19 cellular contexts compared by ENCODE assay signal in the genomic region with DNA sequence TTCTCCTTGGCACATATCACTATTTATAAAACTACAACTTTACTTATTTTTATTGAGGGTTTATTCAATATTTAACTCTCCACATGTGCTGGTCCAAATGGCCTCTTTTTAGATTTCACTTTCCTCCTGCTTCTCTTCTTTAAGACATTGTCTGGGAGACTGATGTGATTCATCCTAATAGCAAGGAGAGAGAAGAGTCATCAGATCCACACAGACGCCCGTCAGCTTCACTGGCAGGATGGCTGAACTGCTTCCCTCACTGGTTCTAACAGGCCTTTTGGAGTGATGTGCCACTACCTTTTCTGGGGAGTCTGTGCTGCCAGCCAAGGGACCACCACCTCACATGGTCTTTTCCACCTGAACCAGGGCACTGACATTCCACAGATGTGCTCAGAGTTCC. TPM values are rescaled to one million over a fixed set of nuclear protein-coding genes. Genes with fewer than 3 reads are reported as not detected.
DNase-seq lines count a peak whose midpoint lies in the region; TF ChIP-seq lines count a peak whose summit lies in the region.
"Had no signal": no experiment of that assay in that cellular context is flagged by ENCODE, and none has a peak within 500 bp of the region (broad histone marks: within the 10 kb centered on the region; RNA-seq: fewer than 3 reads in every experiment).

No MANE protein-coding gene starts in this region.

- no TSS peak for BruUV-seq in mammary epithelial cell (replicated peaks; lab: Mats Ljungman, UMichigan)
- BruUV-seq in MCF 10A (replicated peaks; lab: Mats Ljungman, UMichigan): no TSS peak

- peaks cover 15% of the 10 kb centered on the region for H3K9me3 Mint-ChIP-seq in MCF 10A (ENCODE audit: unreplicated experiment)
- H3K9me3 Mint-ChIP-seq in activated naive CD4-positive, alpha-beta T cell treated with anti-CD3 and anti-CD28 coated beads, Interleukin-2, amount 10 ng/mL, durations not matched to agents 7 days and 5 days: no peaks in the 10 kb centered on the region
- H3K9me3 Mint-ChIP-seq: CD4-positive, alpha-beta T cell had no signal

- no peak overlapping the region for H3K4me2 ChIP-seq in mammary epithelial cell (ENCODE audit: insufficient read depth, low read depth, low read length)

- H3K27me3 Mint-ChIP-seq in MCF 10A (ENCODE audit: insufficient read depth, unreplicated experiment): peaks cover 42% of the 10 kb centered on the region
- peaks cover 30% of the 10 kb centered on the region for H3K27me3 Mint-ChIP-seq in activated naive CD4-positive, alpha-beta T cell treated with anti-CD3 and anti-CD28 coated beads, Interleukin-2, amount 10 ng/mL, durations not matched to agents 7 days and 5 days

- H4K20me1 ChIP-seq in mammary epithelial cell (ENCODE audit: insufficient read depth, low read length): no peaks in the 10 kb centered on the region

- POLR2A ChIA-PET in MCF 10A (lab: Yijun Ruan, JAX): no interaction called here

- CTCF ChIA-PET in mammary epithelial cell (lab: Charles Lee; ENCODE audit: low non-redundant PET) (no interaction called here), MCF 10A (lab: Yijun Ruan, JAX) (no interaction called here)
- CTCF ChIA-PET in activated naive CD4-positive, alpha-beta T cell treated with anti-CD3 and anti-CD28 coated beads, Interleukin-2, amount 10 ng/mL, durations not matched to agents 7 days and 5 days (lab: Charles Lee): no interaction called here

- no peak overlapping the region for H3K27ac Mint-ChIP-seq in MCF 10A (ENCODE audit: low read depth, unreplicated experiment)
- no peak overlapping the region for H3K27ac Mint-ChIP-seq in activated naive CD4-positive, alpha-beta T cell treated with anti-CD3 and anti-CD28 coated beads, Interleukin-2, amount 10 ng/mL, durations not matched to agents 7 days and 5 days
- H3K27ac Mint-ChIP-seq: CD4-positive, alpha-beta T cell had no signal

- H3K4me3 Mint-ChIP-seq in MCF 10A (ENCODE audit: unreplicated experiment): no peak overlapping the region
- H3K4me3 Mint-ChIP-seq in activated naive CD4-positive, alpha-beta T cell treated with anti-CD3 and anti-CD28 coated beads, Interleukin-2, amount 10 ng/mL, durations not matched to agents 7 days and 5 days: no peak overlapping the region
- H3K4me3 Mint-ChIP-seq: CD4-positive, alpha-beta T cell had no signal

- H3K79me2 ChIP-seq in mammary epithelial cell (ENCODE audit: insufficient read depth, low read length): no peaks in the 10 kb centered on the region

- H3K9ac ChIP-seq in mammary epithelial cell (ENCODE audit: insufficient read depth, low read length): no peak overlapping the region

- in situ Hi-C loops in mammary epithelial cell (cut with MboI; ENCODE audit: low sequenced_read_pairs in 2 of 2): no loop called here

- H3K4me1 Mint-ChIP-seq in MCF 10A (ENCODE audit: insufficient read depth, unreplicated experiment): no peaks in the 10 kb centered on the region
- no peaks in the 10 kb centered on the region for H3K4me1 Mint-ChIP-seq in activated naive CD4-positive, alpha-beta T cell treated with anti-CD3 and anti-CD28 coated beads, Interleukin-2, amount 10 ng/mL, durations not matched to agents 7 days and 5 days

- no peak overlapping the region for H2AFZ ChIP-seq in mammary epithelial cell (ENCODE audit: low read depth, low read length)

- H3K27me3 ChIP-seq in mammary epithelial cell (ENCODE audit: insufficient read depth, low read length): no peaks in the 10 kb centered on the region

- H3K4me3 ChIP-seq in mammary epithelial cell (replicated peaks in 1 of 3; ENCODE audit: insufficient read depth in 1 of 3, low read depth in 2 of 3, low read length in 3 of 3) (no peak overlapping the region), choroid plexus epithelial cell (ENCODE audit: low read depth, low read length) (no peak overlapping the region)

- intact Hi-C loops in mammary epithelial cell (cut with micrococcal nuclease): no loop called here
- intact Hi-C loops in MCF 10A (cut with micrococcal nuclease): no loop called here

- peaks cover 7% of the 10 kb centered on the region for H3K4me1 ChIP-seq in mammary epithelial cell (ENCODE audit: insufficient read depth, low read length)

- dilution Hi-C loops in mammary epithelial cell (cut with HindIII; ENCODE audit: low sequenced_read_pairs): no loop called here

- H3K36me3 Mint-ChIP-seq in MCF 10A (ENCODE audit: insufficient read depth, unreplicated experiment): no peaks in the 10 kb centered on the region
- no peaks in the 10 kb centered on the region for H3K36me3 Mint-ChIP-seq in activated naive CD4-positive, alpha-beta T cell treated with anti-CD3 and anti-CD28 coated beads, Interleukin-2, amount 10 ng/mL, durations not matched to agents 7 days and 5 days

- no peaks in the 10 kb centered on the region for H3K36me3 ChIP-seq in mammary epithelial cell (ENCODE audit: insufficient read depth, low read length)

- H3K27ac ChIP-seq in mammary epithelial cell (ENCODE audit: insufficient read depth, low read depth, low read length): no peak overlapping the region
- H3K27ac ChIP-seq: 22Rv1 had no signal

- H3K9me3 ChIP-seq in mammary epithelial cell (replicated peaks; ENCODE audit: insufficient read depth, low read length): peaks cover 9% of the 10 kb centered on the region

- TF ChIP-seq CTCF in mammary epithelial cell (conservative IDR thresholded peaks at IDR 0.05 in 1 of 2, IDR thresholded peaks at IDR 0.05 in 1 of 2; ENCODE audit: extremely low read depth in 1 of 2, insufficient read depth in 1 of 2, low read depth in 1 of 2, low read length in 2 of 2) (no peak), MCF 10A (IDR thresholded peaks at IDR 0.05; ENCODE audit: unreplicated experiment) (no peak), choroid plexus epithelial cell (conservative IDR thresholded peaks at IDR 0.05; ENCODE audit: low read depth, low read length) (no peak)

- 47% methylated on average over 2 of the region's 2 CpGs for WGBS in mammary epithelial cell (ENCODE audit: low coverage, missing lambda C conversion rate)

- peak; percentile 49 for DNase-seq in mammary epithelial cell
- no peak for DNase-seq in MCF 10A (ENCODE audit: unreplicated experiment)
- DNase-seq in RPMI7951 (ENCODE audit: low read depth): peak; percentile 7
- DNase-seq in choroid plexus epithelial cell (ENCODE audit: low read depth): peak; percentile 34
- DNase-seq in NCI-H128 (lab: John Stamatoyannopoulos, UW; ENCODE audit: unreplicated experiment): no peak
- DNase-seq in activated naive CD4-positive, alpha-beta T cell treated with anti-CD3 and anti-CD28 coated beads, Interleukin-2, amount 10 ng/mL, durations not matched to agents 7 days and 5 days: no peak
- no peak for DNase-seq in NCI-H187 treated with DMSO at 0.1 percent for 48 hours (lab: John Stamatoyannopoulos, UW)
- DNase-seq in NCI-H510A (lab: John Stamatoyannopoulos, UW): no peak
- DNase-seq: CD4-positive, alpha-beta T cell; DMS153; KG1; NCI-H1436; NCI-H2029 treated with DMSO at 0.1 percent for 48 hours; NCI-H2171 treated with DMSO at 0.1 percent for 48 hours; NCI-H446 treated with DMSO at 0.1 percent for 48 hours; NCI-H748 treated with DMSO at 0.1 percent for 48 hours; NK-92 treated with Interleukin-12 subunit alpha and Interleukin-12 subunit beta, amount 100 ng/mL, for 24 hours; SHP77 treated with DMSO at 0.1 percent for 48 hours had no signal

RNA-seq across cellular contexts. Expression of a gene that starts 16.5 kb away (rescaled TPM):
- total RNA-seq in mammary epithelial cell (1 to 10 TPM in 1 of 2 donors, under 1 TPM in 1; 0.66 to 8.7 TPM), MCF 10A (2022) (0.10 and 0.84 TPM in 2 replicates)
- 0.03 TPM for polyA plus RNA-seq in mammary epithelial cell
- polyA minus RNA-seq in mammary epithelial cell: not detected
- total RNA-seq in RPMI7951 (2014; rRNA removed; shearing (Covaris generic)): 0.10 and 0.12 TPM in 2 replicates
- total RNA-seq: CD4-positive, alpha-beta T cell had no signal

Comparison
In these comparisons a context has a peak if more than half of its experiments do, and no peak if none do; other contexts are left out.
1. DNase-seq: peak in mammary epithelial cell (single experiment), RPMI7951 (single experiment) and choroid plexus epithelial cell (single experiment); none in MCF 10A (single experiment), NCI-H128 (single experiment), activated naive CD4-positive, alpha-beta T cell treated with anti-CD3 and anti-CD28 coated beads, Interleukin-2, amount 10 ng/mL, durations not matched to agents 7 days and 5 days (single experiment), NCI-H187 treated with DMSO at 0.1 percent for 48 hours (single experiment) and NCI-H510A (single experiment).